Comparison of ENCODE assay signal across 1 cellular context in genomic region chr20:35601021-35601973, GRCh38.
TF ChIP-seq lines count a peak whose summit lies in the region.

No MANE protein-coding gene starts in this region.

TF ChIP-seq in HepG2, 621 proteins besides CTCF, POLR2A, EP300 and RAD21 (continued from another document and continues in another):
- TF ChIP-seq UBTF (CRISPR knock-in tag; IDR thresholded peaks at IDR 0.05), result peak; percentile 73
- TF ChIP-seq ZNF773 (CRISPR knock-in tag; IDR thresholded peaks at IDR 0.05; ENCODE audit: borderline replicate concordance), result peak; percentile 91
- peak; percentile 82 for TF ChIP-seq HES4 (CRISPR knock-in tag; IDR thresholded peaks at IDR 0.05; ENCODE audit: borderline replicate concordance)
- TF ChIP-seq ZNF710 (CRISPR knock-in tag; IDR thresholded peaks at IDR 0.05; ENCODE audit: borderline replicate concordance), result peak; percentile 29; the same call in 1 of the 2 replicates
- peak; percentile 85 for TF ChIP-seq ZNF883 (CRISPR knock-in tag; IDR thresholded peaks at IDR 0.05; ENCODE audit: not compliant biosample characterization)
- peak; percentile 63 for TF ChIP-seq RXRA (CRISPR knock-in tag; IDR thresholded peaks at IDR 0.05)
- no peak for TF ChIP-seq MYPOP (CRISPR knock-in tag; IDR thresholded peaks at IDR 0.05)
- TF ChIP-seq ZNF142 (CRISPR knock-in tag; IDR thresholded peaks at IDR 0.05), result 0 out of 2 replicates have a peak, but pooled peaks have one; percentile 67
- peak; percentile 72; the same call in 1 of the 2 replicates for TF ChIP-seq ZNF343 (CRISPR knock-in tag; IDR thresholded peaks at IDR 0.05)
- TF ChIP-seq MAZ (IDR thresholded peaks at IDR 0.05; ENCODE audit: borderline replicate concordance, low read depth, low read length), result no peak
- TF ChIP-seq MAZ (CRISPR knock-in tag; IDR thresholded peaks at IDR 0.05; ENCODE audit: low read depth), result no peak
- no peak for TF ChIP-seq ZSCAN20 (CRISPR knock-in tag; IDR thresholded peaks at IDR 0.05; ENCODE audit: borderline replicate concordance)
- TF ChIP-seq ONECUT2 (CRISPR knock-in tag; IDR thresholded peaks at IDR 0.05), result 0 out of 2 replicates have a peak, but pooled peaks have one; percentile 31
- TF ChIP-seq FOXC1 (CRISPR knock-in tag; IDR thresholded peaks at IDR 0.05; ENCODE audit: borderline replicate concordance), result peak; percentile 41; the same call in 1 of the 2 replicates
- TF ChIP-seq SCMH1 (CRISPR knock-in tag; IDR thresholded peaks at IDR 0.05; ENCODE audit: borderline replicate concordance), result 0 out of 2 replicates have a peak, but pooled peaks have one; percentile 55
- 0 out of 2 replicates have a peak, but pooled peaks have one; percentile 69 for TF ChIP-seq RNF2 (conservative IDR thresholded peaks at IDR 0.05; ENCODE audit: low read depth)
- no peak for TF ChIP-seq RARG (CRISPR knock-in tag; IDR thresholded peaks at IDR 0.05; ENCODE audit: low read depth)
- peak; percentile 82; the same call in 1 of the 2 replicates for TF ChIP-seq ZNF451 (CRISPR knock-in tag; IDR thresholded peaks at IDR 0.05)
- TF ChIP-seq TFDP1 (CRISPR knock-in tag; IDR thresholded peaks at IDR 0.05; ENCODE audit: borderline replicate concordance), result peak; percentile 88
- TF ChIP-seq REL (CRISPR knock-in tag; conservative IDR thresholded peaks at IDR 0.05), result 0 out of 2 replicates have a peak, but pooled peaks have one; percentile 45
- no peak for TF ChIP-seq DMTF1 (CRISPR knock-in tag; IDR thresholded peaks at IDR 0.05)
- peak; percentile 63; the same call in 1 of the 2 replicates for TF ChIP-seq ISX (CRISPR knock-in tag; conservative IDR thresholded peaks at IDR 0.05)
- TF ChIP-seq ZNF704 (CRISPR knock-in tag; IDR thresholded peaks at IDR 0.05; ENCODE audit: borderline replicate concordance), result peak; percentile 72; the same call in 1 of the 2 replicates
- TF ChIP-seq ZNF749 (CRISPR knock-in tag; IDR thresholded peaks at IDR 0.05; ENCODE audit: borderline replicate concordance), result peak; percentile 79; the same call in 1 of the 2 replicates
- 0 out of 2 replicates have a peak, but pooled peaks have one; percentile 25 for TF ChIP-seq CREBL2 (CRISPR knock-in tag; IDR thresholded peaks at IDR 0.05; ENCODE audit: borderline replicate concordance)
- 0 out of 2 replicates have a peak, but pooled peaks have one; percentile 50 for TF ChIP-seq E2F1 (CRISPR knock-in tag; IDR thresholded peaks at IDR 0.05)
- no peak for TF ChIP-seq POLR2AphosphoS5 (IDR thresholded peaks at IDR 0.05; ENCODE audit: low read depth, low read length)
- peak; percentile 86; the same call in 1 of the 2 replicates for TF ChIP-seq ZNF253 (CRISPR knock-in tag; IDR thresholded peaks at IDR 0.05; ENCODE audit: borderline replicate concordance)
- TF ChIP-seq ATF5 (CRISPR knock-in tag; IDR thresholded peaks at IDR 0.05; ENCODE audit: low read depth), result peak; percentile 84; the same call in 1 of the 2 replicates
- TF ChIP-seq ZNF776 (CRISPR knock-in tag; IDR thresholded peaks at IDR 0.05), result peak; percentile 94; the same call in 1 of the 2 replicates
- peak; percentile 94 for TF ChIP-seq MAX (IDR thresholded peaks at IDR 0.05)
- peak; percentile 85 for TF ChIP-seq SALL1 (CRISPR knock-in tag; IDR thresholded peaks at IDR 0.05)
- TF ChIP-seq STAG1 (CRISPR knock-in tag; IDR thresholded peaks at IDR 0.05), result peak; percentile 74
- peak; percentile 72; the same call in 1 of the 2 replicates for TF ChIP-seq REXO4 (CRISPR knock-in tag; IDR thresholded peaks at IDR 0.05; ENCODE audit: borderline replicate concordance)
- no peak for TF ChIP-seq CENPBD1 (CRISPR knock-in tag; IDR thresholded peaks at IDR 0.05; ENCODE audit: borderline replicate concordance, low read depth)
